9 cellular contexts compared by ENCODE assay signal in genomic region chr2:63856302-63856600, GRCh38. TPM values are rescaled to one million over a fixed set of nuclear protein-coding genes. Genes with fewer than 3 reads are reported as not detected.
DNase-seq lines count a peak whose midpoint lies in the region; ATAC-seq, FAIRE-seq and TF ChIP-seq lines count a peak whose summit lies in the region.
"Had no signal": no experiment of that assay in that cellular context is flagged by ENCODE, and none has a peak within 500 bp of the region (broad histone marks: within the 10 kb centered on the region; RNA-seq: fewer than 3 reads in every experiment).

No MANE protein-coding gene starts in this region.

- intact Hi-C loops in CD14-positive monocyte (cut with micrococcal nuclease), result no loop called here
- intact Hi-C loops in kidney (cut with DNase I), result no loop called here

- H3K79me2 ChIP-seq in parathyroid adenoma, result peaks cover 6% of the 10 kb centered on the region

- H3K4me3 Mint-ChIP-seq in CD14-positive monocyte, result no peak overlapping the region

- peak overlapping the region; percentile 44 for H3K4me2 ChIP-seq in parathyroid adenoma (ENCODE audit: low read length)

- H3K9me3 ChIP-seq in parathyroid adenoma (ENCODE audit: control insufficient read depth, low read length) (no peaks in the 10 kb centered on the region), kidney (ENCODE audit: control insufficient read depth in 1 of 2, low read length in 2 of 2) (no peaks in the 10 kb centered on the region)

- H3K27me3 Mint-ChIP-seq in CD14-positive monocyte (ENCODE audit: low read depth in 3 of 3), result no peaks in the 10 kb centered on the region

- H3K4me1 ChIP-seq in parathyroid adenoma (peaks cover 26% of the 10 kb centered on the region), kidney (ENCODE audit: control insufficient read depth in 1 of 2, insufficient read depth in 1 of 2, low read depth in 1 of 2, low read length in 2 of 2) (peaks cover 9 to 15% of the 10 kb centered on the region in 2 donors)

- no peaks in the 10 kb centered on the region for H3K27me3 ChIP-seq in parathyroid adenoma (ENCODE audit: control insufficient read depth, insufficient read depth, low read length)

- H3K4me3 ChIP-seq in parathyroid adenoma (ENCODE audit: low read depth, low read length) (no peak overlapping the region), kidney (ENCODE audit: low read length in 2 of 2) (no peak overlapping the region)

- H3K27ac ChIP-seq in parathyroid adenoma (no peak overlapping the region), kidney (ENCODE audit: low read depth in 2 of 2, low read length in 2 of 2) (no peak overlapping the region)
- H3K27ac ChIP-seq: C4-2B had no signal

- H2AFZ ChIP-seq in parathyroid adenoma, result no peak overlapping the region

- peaks cover 46% of the 10 kb centered on the region for H3K4me1 Mint-ChIP-seq in CD14-positive monocyte

- TF ChIP-seq CTCF in CD14-positive monocyte (IDR thresholded peaks at IDR 0.05) (no peak), parathyroid adenoma (IDR thresholded peaks at IDR 0.05) (no peak), kidney (IDR thresholded peaks at IDR 0.05; ENCODE audit: borderline replicate concordance, extremely low read depth, insufficient read depth) (no peak)

- FAIRE-seq in kidney (lab: Jason Lieb, UNC), result no peak

- peaks cover 32 to 53% of the 10 kb centered on the region in 2 donors for H3K36me3 Mint-ChIP-seq in CD14-positive monocyte

- no peaks in the 10 kb centered on the region for H3K9me3 Mint-ChIP-seq in CD14-positive monocyte

- peak overlapping the region in 5 of 7 donors; percentile 4 to 69 (median 32) for H3K27ac Mint-ChIP-seq in CD14-positive monocyte

- H3K36me3 ChIP-seq in parathyroid adenoma (ENCODE audit: control insufficient read depth, insufficient read depth, low read length) (no peaks in the 10 kb centered on the region), kidney (ENCODE audit: control insufficient read depth in 1 of 2, insufficient read depth in 2 of 2, low read length in 2 of 2) (peaks cover 7 to 12% of the 10 kb centered on the region in 2 donors)

- DNase-seq in CD14-positive monocyte (ENCODE audit: low spot score) (no peak), T-helper 1 cell (peak; percentile 20 to 96 (median 49)), occipital lobe (lab: John Stamatoyannopoulos, UW) (no peak), kidney (no peak)
- DNase-seq in activated T-helper 9 cell treated with anti-CD3 and anti-CD28 coated beads, Interleukin-2, amount 50 U/mL, for 16 hours (ENCODE audit: low read depth), result peak; percentile 35

- ATAC-seq in GM18868 (IDR thresholded peaks at IDR 0.05; ENCODE audit: unreplicated experiment) (no peak), HG03521 (IDR thresholded peaks at IDR 0.05; ENCODE audit: unreplicated experiment) (no peak)

- H3K9ac ChIP-seq in parathyroid adenoma (no peak overlapping the region), kidney (ENCODE audit: low read length in 2 of 2) (no peak overlapping the region)

RNA-seq across cellular contexts. Expression of gene UGP2, which starts 14.6 kb away (rescaled TPM):
- polyA plus RNA-seq in CD14-positive monocyte, result 10 to 100 TPM; 49.9 to 71.8 TPM
- 83.9 TPM for total RNA-seq in occipital lobe
- 140 TPM for total RNA-seq in kidney
- 118 TPM for polyA plus RNA-seq in kidney (ENCODE audit: insufficient read depth, low read depth, low replicate concordance)

Comparison
In these comparisons a context has a peak if more than half of its experiments do, and no peak if none do; other contexts are left out.
1. DNase-seq: peak in T-helper 1 cell (5 of 5) and activated T-helper 9 cell treated with anti-CD3 and anti-CD28 coated beads, Interleukin-2, amount 50 U/mL, for 16 hours (single experiment); none in CD14-positive monocyte (single experiment), occipital lobe (single experiment) and kidney (single experiment).